8 cellular contexts compared by ENCODE assay signal in genomic region chr10:117653170-117653515, GRCh38.
A peak's percentile ranks its signal among the peaks of the same experiment; 100 is the strongest.
DNase-seq lines count a peak whose midpoint lies in the region; ATAC-seq lines count a peak whose summit lies in the region.

No MANE protein-coding gene starts in this region.

- intact Hi-C loops in activated T-helper 1 cell treated with anti-CD3 and anti-CD28 coated beads, Interleukin-12 subunit alpha, Interleukin-12 subunit beta, Interleukin-2, Interleukin-4 antibody, amounts not matched to agents 30 ng/mL and 10 ng/mL and 1 ng/mL, durations not matched to agents 14 hours and 24 hours and 36 hours (cut with micrococcal nuclease): loop anchor here (1.0 to 5.0 kb wide), 4 partner anchors 10 to 394 kb away; partner anchors contain the start of genes PDZD8 and RAB11FIP2
- intact Hi-C loops in aorta (cut with DNase I): no loop called here

- ATAC-seq in GM19397 (IDR thresholded peaks at IDR 0.05; ENCODE audit: unreplicated experiment): peak; percentile 75
- peak; percentile 79 for ATAC-seq in HG03196 (IDR thresholded peaks at IDR 0.05; ENCODE audit: unreplicated experiment)
- no peak for ATAC-seq in aorta (ENCODE audit: low FRiP score)
- no peak for ATAC-seq in left lobe of liver

- H3K27me3 Mint-ChIP-seq in activated T-helper 1 cell treated with anti-CD3 and anti-CD28 coated beads, Interleukin-12 subunit alpha, Interleukin-12 subunit beta, Interleukin-2, Interleukin-4 antibody, amounts not matched to agents 30 ng/mL and 10 ng/mL and 1 ng/mL, durations not matched to agents 14 hours and 24 hours and 36 hours (ENCODE audit: insufficient read depth): peaks cover 3% of the 10 kb centered on the region

- peak overlapping the region; percentile 11 for H3K4me3 Mint-ChIP-seq in activated T-helper 1 cell treated with anti-CD3 and anti-CD28 coated beads, Interleukin-12 subunit alpha, Interleukin-12 subunit beta, Interleukin-2, Interleukin-4 antibody, amounts not matched to agents 30 ng/mL and 10 ng/mL and 1 ng/mL, durations not matched to agents 14 hours and 24 hours and 36 hours

- H3K9me3 Mint-ChIP-seq in activated T-helper 1 cell treated with anti-CD3 and anti-CD28 coated beads, Interleukin-12 subunit alpha, Interleukin-12 subunit beta, Interleukin-2, Interleukin-4 antibody, amounts not matched to agents 30 ng/mL and 10 ng/mL and 1 ng/mL, durations not matched to agents 14 hours and 24 hours and 36 hours: peaks cover 32% of the 10 kb centered on the region

- peaks cover 38% of the 10 kb centered on the region for H3K4me1 Mint-ChIP-seq in activated T-helper 1 cell treated with anti-CD3 and anti-CD28 coated beads, Interleukin-12 subunit alpha, Interleukin-12 subunit beta, Interleukin-2, Interleukin-4 antibody, amounts not matched to agents 30 ng/mL and 10 ng/mL and 1 ng/mL, durations not matched to agents 14 hours and 24 hours and 36 hours (ENCODE audit: low read depth)

- DNase-seq in CD1c-positive myeloid dendritic cell (ENCODE audit: extremely low spot score) (peak; percentile 2), skeletal muscle cell (ENCODE audit: low read depth) (peak; percentile 88), aorta (no peak), left lobe of liver (ENCODE audit: low spot score) (no peak)
- peak; percentile 65 for DNase-seq in activated T-helper 1 cell treated with anti-CD3 and anti-CD28 coated beads, Interleukin-12 subunit alpha, Interleukin-12 subunit beta, Interleukin-2, Interleukin-4 antibody, amounts not matched to agents 30 ng/mL and 10 ng/mL and 1 ng/mL, durations not matched to agents 14 hours and 24 hours and 36 hours (ENCODE audit: low spot score)
- DNase-seq in stimulated activated naive CD4-positive, alpha-beta T cell (lab: John Stamatoyannopoulos, UW): no peak

- H3K4me1 ChIP-seq in aorta (ENCODE audit: control insufficient read depth in 1 of 2, insufficient read depth in 2 of 2, low read length in 2 of 2): no peaks in the 10 kb centered on the region

- H3K4me3 ChIP-seq in skeletal muscle cell (ENCODE audit: low read depth, low read length) (no peak overlapping the region), aorta (ENCODE audit: low read length in 2 of 2) (no peak overlapping the region)

- peaks cover 0 to 4% of the 10 kb centered on the region in 2 donors for H3K27me3 ChIP-seq in aorta (ENCODE audit: control insufficient read depth in 1 of 2, insufficient read depth in 2 of 2, low read length in 1 of 2)

- peaks cover 5% of the 10 kb centered on the region for H3K36me3 Mint-ChIP-seq in activated T-helper 1 cell treated with anti-CD3 and anti-CD28 coated beads, Interleukin-12 subunit alpha, Interleukin-12 subunit beta, Interleukin-2, Interleukin-4 antibody, amounts not matched to agents 30 ng/mL and 10 ng/mL and 1 ng/mL, durations not matched to agents 14 hours and 24 hours and 36 hours (ENCODE audit: low read depth)

- no peak overlapping the region for H3K27ac ChIP-seq in aorta (ENCODE audit: low read depth in 1 of 2, low read length in 2 of 2)

- H3K27ac Mint-ChIP-seq in activated T-helper 1 cell treated with anti-CD3 and anti-CD28 coated beads, Interleukin-12 subunit alpha, Interleukin-12 subunit beta, Interleukin-2, Interleukin-4 antibody, amounts not matched to agents 30 ng/mL and 10 ng/mL and 1 ng/mL, durations not matched to agents 14 hours and 24 hours and 36 hours: peak overlapping the region; percentile 83

- no peaks in the 10 kb centered on the region for H3K36me3 ChIP-seq in aorta (ENCODE audit: control insufficient read depth in 1 of 2, insufficient read depth in 2 of 2, low read length in 1 of 2)

- H3K9me3 ChIP-seq in aorta (ENCODE audit: control insufficient read depth, low read length): peaks cover 15% of the 10 kb centered on the region

Comparison
In these comparisons a context has a peak if more than half of its experiments do, and no peak if none do; other contexts are left out.
1. DNase-seq: peak in CD1c-positive myeloid dendritic cell (single experiment), activated T-helper 1 cell treated with anti-CD3 and anti-CD28 coated beads, Interleukin-12 subunit alpha, Interleukin-12 subunit beta, Interleukin-2, Interleukin-4 antibody, amounts not matched to agents 30 ng/mL and 10 ng/mL and 1 ng/mL, durations not matched to agents 14 hours and 24 hours and 36 hours (single experiment) and skeletal muscle cell (single experiment); none in stimulated activated naive CD4-positive, alpha-beta T cell (0 of 6), aorta (0 of 2) and left lobe of liver (single experiment).
2. ATAC-seq: peak in GM19397 (single experiment) and HG03196 (single experiment); none in aorta (single experiment) and left lobe of liver (single experiment).